In genomic region chr6:110285306-110286060, GRCh38 we compare ENCODE assay signal across 22 cellular contexts.
DNase-seq lines count a peak whose midpoint lies in the region; ATAC-seq and TF ChIP-seq lines count a peak whose summit lies in the region.
"Had no signal": no experiment of that assay in that cellular context is flagged by ENCODE, and none has a peak within 500 bp of the region (broad histone marks: within the 10 kb centered on the region; RNA-seq: fewer than 3 reads in every experiment).

No MANE protein-coding gene starts in this region.

- H3K27me3 ChIP-seq in A673 (replicated peaks; ENCODE audit: insufficient read depth, low read depth, low read length, poor library complexity) (no peaks in the 10 kb centered on the region), esophagus (ENCODE audit: control insufficient read depth in 1 of 2, insufficient read depth in 2 of 2, low read length in 2 of 2) (no peaks in the 10 kb centered on the region), BE2C (no peaks in the 10 kb centered on the region)
- H3K27me3 ChIP-seq: testis had no signal

- DNase-seq in A673 (ENCODE audit: low spot score) = peak; percentile 60
- peak; percentile 9 for DNase-seq in NCI-H69 (lab: John Stamatoyannopoulos, UW)
- peak; percentile 14 for DNase-seq in mucosa of gallbladder (ENCODE audit: low spot score)
- no peak for DNase-seq in BE2C
- DNase-seq in activated CD4-positive, CD25-positive, alpha-beta regulatory T cell (lab: John Stamatoyannopoulos, UW) = no peak
- DNase-seq: activated CD8-positive, alpha-beta T cell treated with anti-CD3 and anti-CD28 coated beads, Interleukin-2, amount 10 ng/mL, durations not matched to agents 7 days and 5 days; activated naive CD4-positive, alpha-beta T cell; activated T-cell treated with anti-CD3 and anti-CD28 coated beads, Interleukin-2, amount 50 U/mL, for 1 hour; amygdala; DMS153; effector CD8-positive, alpha-beta T cell; left ventricle myocardium superior; NCI-H2029; NCI-H446 treated with DMSO at 0.1 percent for 48 hours; right cardiac atrium; RPMI8226; T1000; testis had no signal

- intact Hi-C loops in A673 (cut with micrococcal nuclease; ENCODE audit: unreplicated experiment) = no loop called here

- TF ChIP-seq CTCF in A673 (conservative IDR thresholded peaks at IDR 0.05; ENCODE audit: low read depth, low read length) = no peak
- TF ChIP-seq CTCF in BE2C (IDR thresholded peaks at IDR 0.05; ENCODE audit: low read depth, low read length) = no peak

- H3K36me3 ChIP-seq in A673 (ENCODE audit: insufficient read depth, low read length, poor library complexity, severe bottlenecking) (no peaks in the 10 kb centered on the region), esophagus (ENCODE audit: control insufficient read depth in 2 of 2, insufficient read depth in 2 of 2, low read length in 1 of 2) (no peaks in the 10 kb centered on the region), BE2C (no peaks in the 10 kb centered on the region)

- peaks cover 47% of the 10 kb centered on the region for H3K4me1 ChIP-seq in A673 (ENCODE audit: insufficient read depth, low read length, poor library complexity, severe bottlenecking)
- H3K4me1 ChIP-seq in esophagus (ENCODE audit: control insufficient read depth in 2 of 2, insufficient read depth in 2 of 2, low read length in 1 of 2) = peaks cover 0 to 3% of the 10 kb centered on the region in 2 donors
- no peaks in the 10 kb centered on the region; the same call in 1 of the 2 replicates for H3K4me1 ChIP-seq in BE2C

- POLR2A ChIA-PET in A673 (lab: Charles Lee; ENCODE audit: low non-redundant PET) = no interaction called here

- ATAC-seq in GM21381 (IDR thresholded peaks at IDR 0.05; ENCODE audit: unreplicated experiment) (no peak), HG03342 (IDR thresholded peaks at IDR 0.05; ENCODE audit: unreplicated experiment) (no peak)
- ATAC-seq: activated CD8-positive, alpha-beta T cell treated with anti-CD3 and anti-CD28 coated beads, Interleukin-2, amount 10 ng/mL, durations not matched to agents 7 days and 5 days; left ventricle myocardium superior; right cardiac atrium had no signal

- CTCF ChIA-PET in A673 (lab: Charles Lee) = no interaction called here

- BruUV-seq in A673 (replicated peaks; lab: Mats Ljungman, UMichigan) = no TSS peak

- 50 to 68% methylated on average over 7 of the region's 7 CpGs for WGBS in esophagus, 2 donors

- H3K9me3 ChIP-seq in A673 (ENCODE audit: low read depth, low read length, poor library complexity, severe bottlenecking) = peaks cover 4% of the 10 kb centered on the region
- no peaks in the 10 kb centered on the region for H3K9me3 ChIP-seq in esophagus (ENCODE audit: control insufficient read depth in 2 of 2, insufficient read depth in 1 of 2, low read depth in 1 of 2, low read length in 1 of 2)
- no peaks in the 10 kb centered on the region for H3K9me3 ChIP-seq in BE2C
- H3K9me3 ChIP-seq: testis had no signal

- H3K4me3 ChIP-seq in A673 (ENCODE audit: low read depth, low read length, poor library complexity, severe bottlenecking) (no peak overlapping the region), esophagus (ENCODE audit: low read depth in 1 of 2, low read length in 2 of 2) (no peak overlapping the region), BE2C (ENCODE audit: low read depth, low read length) (no peak overlapping the region)
- H3K4me3 ChIP-seq: testis had no signal

- H3K27ac ChIP-seq in A673 (ENCODE audit: low read depth, low read length, poor library complexity, severe bottlenecking) (peak overlapping the region; percentile 83), esophagus (ENCODE audit: low read depth in 2 of 2, low read length in 1 of 2) (peak overlapping the region; percentile 73 to 83)
- H3K27ac ChIP-seq: KMS-11, testis had no signal

Comparison
In these comparisons a context has a peak if more than half of its experiments do, and no peak if none do; other contexts are left out.
1. DNase-seq: peak in A673 (single experiment), NCI-H69 (single experiment) and mucosa of gallbladder (single experiment); none in BE2C (single experiment) and activated CD4-positive, CD25-positive, alpha-beta regulatory T cell (0 of 4).